23 cellular contexts compared by ENCODE assay signal in genomic region chr16:81251871-81252270, GRCh38. TPM values are rescaled to one million over a fixed set of nuclear protein-coding genes. Genes with fewer than 3 reads are reported as not detected.
DNase-seq lines count a peak whose midpoint lies in the region; ATAC-seq and TF ChIP-seq lines count a peak whose summit lies in the region.
"Had no signal": no experiment of that assay in that cellular context is flagged by ENCODE, and none has a peak within 500 bp of the region (broad histone marks: within the 10 kb centered on the region; RNA-seq: fewer than 3 reads in every experiment).

No MANE protein-coding gene starts in this region.

- H3K27ac Mint-ChIP-seq in stimulated activated naive B cell treated with anti-CD40 and anti-IgM and Interleukin-4, amounts not matched to agents 10 μg/mL and 1 μg/mL and 100 μg/mL, for 72 hours = no peak overlapping the region
- H3K27ac Mint-ChIP-seq: activated CD8-positive, alpha-beta T cell treated with anti-CD3 and anti-CD28 coated beads for 36 hours; activated naive CD8-positive, alpha-beta T cell treated with anti-CD3 and anti-CD28 coated beads, Interleukin-2, amount 10 ng/mL, durations not matched to agents 7 days and 5 days; CD4-positive, CD25-positive, alpha-beta regulatory T cell had no signal

- H3K4me1 ChIP-seq in cardiac muscle cell (ENCODE audit: low read depth) = peaks cover 11% of the 10 kb centered on the region
- H3K4me1 ChIP-seq in mesodermal cell (ENCODE audit: control insufficient read depth, insufficient read depth, low read length, poor library complexity, severe bottlenecking) = peaks cover 4% of the 10 kb centered on the region
- H3K4me1 ChIP-seq in Peyer's patch = no peaks in the 10 kb centered on the region
- H3K4me1 ChIP-seq: pancreas, spleen, thyroid gland had no signal

- no peak overlapping the region for H3K4me3 Mint-ChIP-seq in stimulated activated naive B cell treated with anti-CD40 and anti-IgM and Interleukin-4, amounts not matched to agents 10 μg/mL and 1 μg/mL and 100 μg/mL, for 72 hours
- H3K4me3 Mint-ChIP-seq: activated CD8-positive, alpha-beta T cell treated with anti-CD3 and anti-CD28 coated beads for 36 hours; activated naive CD8-positive, alpha-beta T cell treated with anti-CD3 and anti-CD28 coated beads, Interleukin-2, amount 10 ng/mL, durations not matched to agents 7 days and 5 days; CD4-positive, CD25-positive, alpha-beta regulatory T cell had no signal

- H3K4me3 ChIP-seq in cardiac muscle cell = no peak overlapping the region
- H3K4me3 ChIP-seq in mesodermal cell (ENCODE audit: extremely low read depth, insufficient read depth, low read length, poor library complexity, severe bottlenecking) = no peak overlapping the region
- no peak overlapping the region for H3K4me3 ChIP-seq in Peyer's patch
- H3K4me3 ChIP-seq: pancreas, spleen, thyroid gland had no signal

- TF ChIP-seq CTCF in cardiac muscle cell (IDR thresholded peaks at IDR 0.05; ENCODE audit: low read depth, low read length) = no peak
- no peak for TF ChIP-seq CTCF in Peyer's patch (IDR thresholded peaks at IDR 0.05)

- intact Hi-C loops in Right ventricle myocardium superior (cut with DNase I) = no loop called here

- ATAC-seq in Right ventricle myocardium superior (ENCODE audit: poor library complexity) (no peak), HG03159 (IDR thresholded peaks at IDR 0.05; ENCODE audit: unreplicated experiment) (no peak)
- no peak for ATAC-seq in stimulated activated naive B cell treated with anti-CD40 and anti-IgM and Interleukin-4, amounts not matched to agents 10 μg/mL and 1 μg/mL and 100 μg/mL, for 72 hours (replicated peaks)
- ATAC-seq: activated CD8-positive, alpha-beta T cell treated with anti-CD3 and anti-CD28 coated beads for 36 hours had no signal

- H3K27me3 Mint-ChIP-seq in stimulated activated naive B cell treated with anti-CD40 and anti-IgM and Interleukin-4, amounts not matched to agents 10 μg/mL and 1 μg/mL and 100 μg/mL, for 72 hours = peaks cover 4% of the 10 kb centered on the region in 2 donors
- H3K27me3 Mint-ChIP-seq: activated naive CD8-positive, alpha-beta T cell treated with anti-CD3 and anti-CD28 coated beads, Interleukin-2, amount 10 ng/mL, durations not matched to agents 7 days and 5 days had no signal

- WGBS in mesodermal cell (ENCODE audit: insufficient coverage in 2 of 2), 2 experiments = 20% methylated on average over 2 of the region's 2 CpGs; no CpG with 5 or more reads in 1 of the 2 experiments

- H3K27me3 ChIP-seq in cardiac muscle cell (no peaks in the 10 kb centered on the region), Peyer's patch (no peaks in the 10 kb centered on the region)
- H3K27me3 ChIP-seq: pancreas, thyroid gland had no signal

- no peaks in the 10 kb centered on the region for H3K9me3 Mint-ChIP-seq in stimulated activated naive B cell treated with anti-CD40 and anti-IgM and Interleukin-4, amounts not matched to agents 10 μg/mL and 1 μg/mL and 100 μg/mL, for 72 hours
- H3K9me3 Mint-ChIP-seq: activated CD8-positive, alpha-beta T cell treated with anti-CD3 and anti-CD28 coated beads for 36 hours; activated naive CD8-positive, alpha-beta T cell treated with anti-CD3 and anti-CD28 coated beads, Interleukin-2, amount 10 ng/mL, durations not matched to agents 7 days and 5 days had no signal

- H3K27ac ChIP-seq in cardiac muscle cell (peak overlapping the region; percentile 96), mesodermal cell (ENCODE audit: low read depth, low read length, severe bottlenecking) (peak overlapping the region; percentile 80), Peyer's patch (peak overlapping the region in 1 of 4 donors; percentile 27)
- H3K27ac ChIP-seq: pancreas, spleen, thyroid gland had no signal

- no peaks in the 10 kb centered on the region for H3K36me3 ChIP-seq in cardiac muscle cell
- H3K36me3 ChIP-seq in mesodermal cell (ENCODE audit: control insufficient read depth, insufficient read depth, low read length) = no peaks in the 10 kb centered on the region
- H3K36me3 ChIP-seq in Peyer's patch = peaks cover 0 to 19% (median 0%) of the 10 kb centered on the region in 3 donors
- H3K36me3 ChIP-seq: pancreas, spleen, thyroid gland had no signal

- H3K36me3 Mint-ChIP-seq in stimulated activated naive B cell treated with anti-CD40 and anti-IgM and Interleukin-4, amounts not matched to agents 10 μg/mL and 1 μg/mL and 100 μg/mL, for 72 hours = no peaks in the 10 kb centered on the region
- H3K36me3 Mint-ChIP-seq: activated naive CD8-positive, alpha-beta T cell treated with anti-CD3 and anti-CD28 coated beads, Interleukin-2, amount 10 ng/mL, durations not matched to agents 7 days and 5 days; CD4-positive, CD25-positive, alpha-beta regulatory T cell had no signal

- TF ChIP-seq POLR2A in Peyer's patch (IDR thresholded peaks at IDR 0.05) = no peak

- H3K4me1 Mint-ChIP-seq in stimulated activated naive B cell treated with anti-CD40 and anti-IgM and Interleukin-4, amounts not matched to agents 10 μg/mL and 1 μg/mL and 100 μg/mL, for 72 hours = no peaks in the 10 kb centered on the region
- H3K4me1 Mint-ChIP-seq: activated naive CD8-positive, alpha-beta T cell treated with anti-CD3 and anti-CD28 coated beads, Interleukin-2, amount 10 ng/mL, durations not matched to agents 7 days and 5 days; CD4-positive, CD25-positive, alpha-beta regulatory T cell had no signal

- peak; percentile 79 to 90 for DNase-seq in cardiac muscle cell (ENCODE audit: low read depth in 1 of 2, low spot score in 1 of 2)
- no peak for DNase-seq in Right ventricle myocardium superior
- DNase-seq in dedifferentiated amniotic fluid mesenchymal stem cell (ENCODE audit: extremely low spot score) = peak; percentile 31
- no peak for DNase-seq in Peyer's patch
- no peak for DNase-seq in stimulated activated naive B cell treated with anti-CD40 and anti-IgM and Interleukin-4, amounts not matched to agents 10 μg/mL and 1 μg/mL and 100 μg/mL, for 72 hours
- DNase-seq in stimulated activated CD4-positive, alpha-beta T cell treated with anti-CD3 and anti-CD28 coated beads, Interleukin-1b, Interleukin-23, amount 100 ng/mL, for 48 hours = no peak
- DNase-seq: 8988T; activated CD8-positive, alpha-beta T cell treated with anti-CD3 and anti-CD28 coated beads for 36 hours; activated naive CD8-positive, alpha-beta T cell treated with anti-CD3 and anti-CD28 coated beads, Interleukin-2, amount 10 ng/mL, durations not matched to agents 7 days and 5 days; CD4-positive, CD25-positive, alpha-beta regulatory T cell; DMS79 treated with DMSO at 0.1 percent for 48 hours; effector memory CD4-positive, alpha-beta T cell; HCEC 1CT; hypothalamus; NCI-H1436; NCI-H2227 treated with DMSO at 0.1 percent for 48 hours; pancreas; spleen; thyroid gland had no signal

- no peaks in the 10 kb centered on the region for H3K9me3 ChIP-seq in cardiac muscle cell (ENCODE audit: low read depth)
- H3K9me3 ChIP-seq in mesodermal cell (ENCODE audit: control insufficient read depth, low read length) = no peaks in the 10 kb centered on the region
- no peaks in the 10 kb centered on the region for H3K9me3 ChIP-seq in Peyer's patch
- H3K9me3 ChIP-seq: pancreas, spleen, thyroid gland had no signal

RNA-seq across cellular contexts. Expression of gene BCO1, which starts 13.4 kb away (rescaled TPM):
- total RNA-seq in cardiac muscle cell (not detected in 2 replicates), Right ventricle myocardium superior (not detected), Peyer's patch (10 to 100 TPM in 2 of 4 donors, 1 to 10 TPM in 2; 7.9 to 16.0 (median 12.3) TPM)
- not detected in 2 replicates for polyA plus RNA-seq in cardiac muscle cell
- 0.26 TPM for polyA plus RNA-seq in mesodermal cell (2013, experiment 1 of 2)
- polyA plus RNA-seq in mesodermal cell (2013, experiment 2 of 2) = not detected
- total RNA-seq: activated CD8-positive, alpha-beta T cell treated with anti-CD3 and anti-CD28 coated beads for 36 hours; activated naive CD8-positive, alpha-beta T cell treated with anti-CD3 and anti-CD28 coated beads, Interleukin-2, amount 10 ng/mL, durations not matched to agents 7 days and 5 days; cardiac septum; CD4-positive, CD25-positive, alpha-beta regulatory T cell; spleen; T-helper 1 cell treated with Interleukin-12 subunit alpha and Interleukin-12 subunit beta and Interleukin-4 antibody, amounts not matched to agents 30 ng/mL and 1 ng/mL, for 36 hours had no signal
- polyA plus RNA-seq: CD4-positive, CD25-positive, alpha-beta regulatory T cell; spleen had no signal

Comparison
In these comparisons a context has a peak if more than half of its experiments do, and no peak if none do; other contexts are left out.
1. DNase-seq: peak in cardiac muscle cell (2 of 2) and dedifferentiated amniotic fluid mesenchymal stem cell (single experiment); none in Right ventricle myocardium superior (single experiment), Peyer's patch (0 of 3), stimulated activated naive B cell treated with anti-CD40 and anti-IgM and Interleukin-4, amounts not matched to agents 10 μg/mL and 1 μg/mL and 100 μg/mL, for 72 hours (single experiment) and stimulated activated CD4-positive, alpha-beta T cell treated with anti-CD3 and anti-CD28 coated beads, Interleukin-1b, Interleukin-23, amount 100 ng/mL, for 48 hours (single experiment).